In genomic region chr22:47918276-47918928, GRCh38 we compare ENCODE assay signal across 11 cellular contexts.
DNase-seq lines count a peak whose midpoint lies in the region; ATAC-seq and TF ChIP-seq lines count a peak whose summit lies in the region.
"Had no signal": no experiment of that assay in that cellular context is flagged by ENCODE, and none has a peak within 500 bp of the region (broad histone marks: within the 10 kb centered on the region; RNA-seq: fewer than 3 reads in every experiment).

No MANE protein-coding gene starts in this region.

- no peaks in the 10 kb centered on the region for H3K79me2 ChIP-seq in trophoblast cell (ENCODE audit: control insufficient read depth, insufficient read depth, low read length, poor library complexity)

- no peak overlapping the region for H4K8ac ChIP-seq in trophoblast cell (ENCODE audit: low read depth, low read length)

- H3K4me3 Mint-ChIP-seq in stimulated activated memory B cell treated with anti-CD40 and anti-IgM and Interleukin-4, amounts not matched to agents 10 μg/mL and 1 μg/mL and 100 μg/mL, for 72 hours = no peak overlapping the region
- H3K4me3 Mint-ChIP-seq: activated naive CD8-positive, alpha-beta T cell had no signal

- no peak overlapping the region for H3K18ac ChIP-seq in trophoblast cell (ENCODE audit: low read length)

- no peaks in the 10 kb centered on the region for H3K9me3 Mint-ChIP-seq in stimulated activated memory B cell treated with anti-CD40 and anti-IgM and Interleukin-4, amounts not matched to agents 10 μg/mL and 1 μg/mL and 100 μg/mL, for 72 hours

- H3K36me3 Mint-ChIP-seq in stimulated activated memory B cell treated with anti-CD40 and anti-IgM and Interleukin-4, amounts not matched to agents 10 μg/mL and 1 μg/mL and 100 μg/mL, for 72 hours = no peaks in the 10 kb centered on the region
- H3K36me3 Mint-ChIP-seq: activated naive CD8-positive, alpha-beta T cell had no signal

- no peak overlapping the region for H2AFZ ChIP-seq in trophoblast cell (ENCODE audit: insufficient read depth, low read length, poor library complexity)

- H3K9ac ChIP-seq in trophoblast cell (ENCODE audit: low read length) = no peak overlapping the region
- H3K9ac ChIP-seq: SK-N-SH had no signal

- H3K79me1 ChIP-seq in trophoblast cell (ENCODE audit: low read length) = no peaks in the 10 kb centered on the region

- ATAC-seq in stimulated activated memory B cell treated with anti-CD40 and anti-IgM and Interleukin-4, amounts not matched to agents 10 μg/mL and 1 μg/mL and 100 μg/mL, for 72 hours = peak; percentile 75
- no peak for ATAC-seq in GM18505 (IDR thresholded peaks at IDR 0.05; ENCODE audit: unreplicated experiment)
- no peak for ATAC-seq in HG02798 (IDR thresholded peaks at IDR 0.05; ENCODE audit: poor library complexity, unreplicated experiment)

- H3K27me3 Mint-ChIP-seq in stimulated activated memory B cell treated with anti-CD40 and anti-IgM and Interleukin-4, amounts not matched to agents 10 μg/mL and 1 μg/mL and 100 μg/mL, for 72 hours = no peaks in the 10 kb centered on the region
- H3K27me3 Mint-ChIP-seq: activated naive CD8-positive, alpha-beta T cell had no signal

- H3K9me3 ChIP-seq in trophoblast cell (ENCODE audit: insufficient read depth, low read depth, low read length) = peaks cover 56% of the 10 kb centered on the region
- H3K9me3 ChIP-seq: SK-N-SH had no signal

- no peak overlapping the region for H3K4ac ChIP-seq in trophoblast cell (ENCODE audit: low read depth, low read length)

- no CpG with 5 or more reads among the region's 15 CpGs for WGBS in trophoblast cell (ENCODE audit: extremely low coverage, insufficient coverage, insufficient read length)

- no peak for TF ChIP-seq POLR2A in GM18505 (IDR thresholded peaks at IDR 0.05; ENCODE audit: borderline replicate concordance, extremely low read depth, insufficient read depth, insufficient read length)

- H3K4me2 ChIP-seq in trophoblast cell (ENCODE audit: low read length) = no peak overlapping the region
- H3K4me2 ChIP-seq: SK-N-SH had no signal

- no peak overlapping the region for H3K27ac Mint-ChIP-seq in stimulated activated memory B cell treated with anti-CD40 and anti-IgM and Interleukin-4, amounts not matched to agents 10 μg/mL and 1 μg/mL and 100 μg/mL, for 72 hours

- no peak overlapping the region for H3K27ac ChIP-seq in trophoblast cell (ENCODE audit: low read depth, low read length)

- no peak overlapping the region for H3K23ac ChIP-seq in trophoblast cell (ENCODE audit: low read length)

- H4K12ac ChIP-seq in trophoblast cell (ENCODE audit: low read depth, low read length) = no peak overlapping the region

- peaks cover 10% of the 10 kb centered on the region for H3K4me1 Mint-ChIP-seq in stimulated activated memory B cell treated with anti-CD40 and anti-IgM and Interleukin-4, amounts not matched to agents 10 μg/mL and 1 μg/mL and 100 μg/mL, for 72 hours

- H3K27me3 ChIP-seq in trophoblast cell (ENCODE audit: insufficient read depth, low read length) = no peaks in the 10 kb centered on the region

- no peak overlapping the region for H2BK120ac ChIP-seq in trophoblast cell (ENCODE audit: insufficient read depth, low read length, poor library complexity)

- no peaks in the 10 kb centered on the region for H3K36me3 ChIP-seq in trophoblast cell (ENCODE audit: control insufficient read depth in 1 of 2, insufficient read depth in 2 of 2, low read length in 2 of 2)

- H3K14ac ChIP-seq in trophoblast cell (ENCODE audit: low read length) = no peak overlapping the region

- no peak overlapping the region for H2BK12ac ChIP-seq in trophoblast cell (ENCODE audit: low read length)

- H2BK5ac ChIP-seq in trophoblast cell (ENCODE audit: low read depth, low read length, poor library complexity) = no peak overlapping the region

- no peak overlapping the region for H4K91ac ChIP-seq in trophoblast cell (ENCODE audit: low read depth, low read length)

- H2AK5ac ChIP-seq in trophoblast cell (ENCODE audit: low read length) = no peak overlapping the region

- no peak overlapping the region for H3K4me3 ChIP-seq in trophoblast cell (ENCODE audit: low read depth, low read length)

- DNase-seq in stimulated activated CD4-positive, alpha-beta T cell treated with anti-CD3 and anti-CD28 coated beads, Interleukin-12 subunit alpha, Interleukin-12 subunit beta, amount 100 ng/mL, for 48 hours (ENCODE audit: low read depth in 2 of 3, low spot score in 1 of 3) = peak; percentile 1 to 27 (median 5)
- no peak for DNase-seq in stimulated activated CD4-positive, alpha-beta T cell treated with anti-CD3 and anti-CD28 coated beads, Interleukin-12 subunit alpha, Interleukin-12 subunit beta, amount 100 ng/mL, for 4 hours
- DNase-seq in SK-N-DZ (ENCODE audit: low spot score) = peak; percentile 13
- peak; percentile 55 for DNase-seq in ecto neural progenitor cell (ENCODE audit: low spot score)
- no peak for DNase-seq in trophoblast cell
- DNase-seq: NCI-H1436, SK-N-SH had no signal

- no peaks in the 10 kb centered on the region for H3K4me1 ChIP-seq in trophoblast cell (ENCODE audit: control insufficient read depth in 1 of 2, insufficient read depth in 2 of 2, low read length in 2 of 2)

Comparison
In these comparisons a context has a peak if more than half of its experiments do, and no peak if none do; other contexts are left out.
1. DNase-seq: peak in stimulated activated CD4-positive, alpha-beta T cell treated with anti-CD3 and anti-CD28 coated beads, Interleukin-12 subunit alpha, Interleukin-12 subunit beta, amount 100 ng/mL, for 48 hours (3 of 3), SK-N-DZ (single experiment) and ecto neural progenitor cell (single experiment); none in stimulated activated CD4-positive, alpha-beta T cell treated with anti-CD3 and anti-CD28 coated beads, Interleukin-12 subunit alpha, Interleukin-12 subunit beta, amount 100 ng/mL, for 4 hours (single experiment) and trophoblast cell (0 of 2).